In the genomic region with DNA sequence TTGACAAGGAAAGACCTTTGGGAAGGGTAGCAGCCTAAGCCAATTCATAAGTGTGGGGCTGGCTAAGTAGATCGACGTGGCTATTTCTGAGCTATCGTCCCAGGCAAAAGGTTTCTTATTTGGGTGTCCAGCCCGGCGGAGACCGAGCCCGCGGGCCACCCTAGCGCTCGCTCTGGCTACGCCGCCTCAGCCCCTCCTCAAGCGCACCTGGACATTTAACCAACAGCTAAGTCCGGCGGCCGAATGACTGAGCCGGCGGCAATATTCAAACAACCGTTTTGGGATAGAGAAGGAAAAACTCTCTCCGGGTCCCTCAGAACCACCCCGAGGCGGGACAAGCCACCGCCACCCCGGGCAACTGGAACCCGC, we compare ENCODE assay signal across 8 cellular contexts. TPM values are rescaled to one million over a fixed set of nuclear protein-coding genes. Genes with fewer than 3 reads are reported as not detected.
DNase-seq lines count a peak whose midpoint lies in the region; ATAC-seq and TF ChIP-seq lines count a peak whose summit lies in the region.

No MANE protein-coding gene starts in this region.

- H3K4me3 ChIP-seq in cardiac muscle cell = peak overlapping the region; percentile 61

- peaks cover 28% of the 10 kb centered on the region for H3K4me1 Mint-ChIP-seq in activated CD8-positive, alpha-beta T cell treated with anti-CD3 and anti-CD28 coated beads for 36 hours (ENCODE audit: low read depth)
- peaks cover 44% of the 10 kb centered on the region for H3K4me1 Mint-ChIP-seq in osteocyte (ENCODE audit: unreplicated experiment)

- no peaks in the 10 kb centered on the region for H3K9me3 Mint-ChIP-seq in activated CD8-positive, alpha-beta T cell treated with anti-CD3 and anti-CD28 coated beads for 36 hours
- H3K9me3 Mint-ChIP-seq in osteocyte (ENCODE audit: unreplicated experiment) = no peaks in the 10 kb centered on the region

- peak overlapping the region; percentile 86 for H3K27ac Mint-ChIP-seq in activated CD8-positive, alpha-beta T cell treated with anti-CD3 and anti-CD28 coated beads for 36 hours
- H3K27ac Mint-ChIP-seq in osteocyte (ENCODE audit: unreplicated experiment) = peak overlapping the region; percentile 88

- ATAC-seq in GM21381 (IDR thresholded peaks at IDR 0.05; ENCODE audit: unreplicated experiment) = peak; percentile 33
- peak; percentile 11 for ATAC-seq in HG03565 (IDR thresholded peaks at IDR 0.05; ENCODE audit: unreplicated experiment)
- peak; percentile 1 for ATAC-seq in activated CD8-positive, alpha-beta T cell treated with anti-CD3 and anti-CD28 coated beads for 36 hours

- H3K27me3 Mint-ChIP-seq in activated CD8-positive, alpha-beta T cell treated with anti-CD3 and anti-CD28 coated beads for 36 hours = no peaks in the 10 kb centered on the region
- no peaks in the 10 kb centered on the region for H3K27me3 Mint-ChIP-seq in osteocyte (ENCODE audit: unreplicated experiment)

- CTCF ChIA-PET in activated CD8-positive, alpha-beta T cell treated with anti-CD3 and anti-CD28 coated beads for 36 hours (lab: Charles Lee) = interaction anchor here (0.6 to 4.1 kb wide), 56 partner anchors 8 to 782 kb away, joined by 3 to 53 read pairs (median 6); a partner anchor contains a TSS

- H3K4me1 ChIP-seq in cardiac muscle cell (ENCODE audit: low read depth) = peaks cover 6% of the 10 kb centered on the region

- no peaks in the 10 kb centered on the region for H3K9me3 ChIP-seq in cardiac muscle cell (ENCODE audit: low read depth)

- no peak for TF ChIP-seq CTCF in activated CD8-positive, alpha-beta T cell treated with anti-CD3 and anti-CD28 coated beads for 36 hours (IDR thresholded peaks at IDR 0.05)
- no peak for TF ChIP-seq CTCF in cardiac muscle cell (IDR thresholded peaks at IDR 0.05; ENCODE audit: low read depth, low read length)
- no peak for TF ChIP-seq CTCF in osteocyte (IDR thresholded peaks at IDR 0.05)

- H3K36me3 ChIP-seq in cardiac muscle cell = no peaks in the 10 kb centered on the region

- no peaks in the 10 kb centered on the region for H3K36me3 Mint-ChIP-seq in activated CD8-positive, alpha-beta T cell treated with anti-CD3 and anti-CD28 coated beads for 36 hours (ENCODE audit: low read depth)
- H3K36me3 Mint-ChIP-seq in osteocyte (ENCODE audit: unreplicated experiment) = no peaks in the 10 kb centered on the region

- peak overlapping the region; percentile 85 for H3K27ac ChIP-seq in cardiac muscle cell

- H3K4me3 Mint-ChIP-seq in activated CD8-positive, alpha-beta T cell treated with anti-CD3 and anti-CD28 coated beads for 36 hours = peak overlapping the region; percentile 93
- peak overlapping the region; percentile 92 for H3K4me3 Mint-ChIP-seq in osteocyte (ENCODE audit: unreplicated experiment)

- POLR2A ChIA-PET in activated CD8-positive, alpha-beta T cell treated with anti-CD3 and anti-CD28 coated beads for 36 hours (lab: Charles Lee) = interaction anchor here (0.6 to 1.8 kb wide), 11 partner anchors 9 to 190 kb away, joined by 3 to 11 read pairs (median 3); no protein-coding TSS in a partner anchor

- peak; percentile 1 for DNase-seq in DMS 273 treated with DMSO at 0.1 percent for 48 hours (lab: John Stamatoyannopoulos, UW)
- no peak for DNase-seq in activated CD8-positive, alpha-beta T cell treated with anti-CD3 and anti-CD28 coated beads for 36 hours
- DNase-seq in cardiac muscle cell (ENCODE audit: low read depth in 1 of 2, low spot score in 1 of 2) = peak; percentile 49 to 75
- DNase-seq in osteocyte (ENCODE audit: extremely low spot score, unreplicated experiment) = no peak
- no peak for DNase-seq in GF-D8 (lab: John Stamatoyannopoulos, UW)
- DNase-seq in DMS114 treated with DMSO at 0.1 percent for 48 hours (lab: John Stamatoyannopoulos, UW; ENCODE audit: unreplicated experiment) = no peak

- H3K27me3 ChIP-seq in cardiac muscle cell = no peaks in the 10 kb centered on the region

- intact Hi-C loops in activated CD8-positive, alpha-beta T cell treated with anti-CD3 and anti-CD28 coated beads for 36 hours (cut with micrococcal nuclease) = loop anchor here (10.0 kb wide), 1 partner anchor 64 kb away; no protein-coding TSS in a partner anchor

RNA-seq across cellular contexts. Expression of a gene that starts 0.5 kb away (rescaled TPM):
- total RNA-seq in activated CD8-positive, alpha-beta T cell treated with anti-CD3 and anti-CD28 coated beads for 36 hours = 10 to 100 TPM; 19.4 to 20.8 TPM
- total RNA-seq in cardiac muscle cell (12.4 and 14.9 TPM in 2 replicates), osteocyte (28.7 and 30.0 TPM in 2 replicates)
- polyA plus RNA-seq in cardiac muscle cell = 19.9 and 27.9 TPM in 2 replicates

RNA-seq across cellular contexts. Expression of a gene that starts 27.9 kb away (rescaled TPM):
- total RNA-seq in activated CD8-positive, alpha-beta T cell treated with anti-CD3 and anti-CD28 coated beads for 36 hours = not detected
- total RNA-seq in cardiac muscle cell = not detected in 2 replicates
- polyA plus RNA-seq in cardiac muscle cell = not detected in 2 replicates
- 1.5 and 2.1 TPM in 2 replicates for total RNA-seq in osteocyte

Comparison
In these comparisons a context has a peak if more than half of its experiments do, and no peak if none do; other contexts are left out.
1. DNase-seq: peak in DMS 273 treated with DMSO at 0.1 percent for 48 hours (single experiment) and cardiac muscle cell (2 of 2); none in activated CD8-positive, alpha-beta T cell treated with anti-CD3 and anti-CD28 coated beads for 36 hours (single experiment), osteocyte (single experiment), GF-D8 (single experiment) and DMS114 treated with DMSO at 0.1 percent for 48 hours (single experiment).
2. Peak in every context shown above with its lines, with median percentiles within 50 percentile points of each other: ATAC-seq.